ENCODE assay signal across 17 cellular contexts in genomic region chr19:34314437-34315313, GRCh38. TPM values are rescaled to one million over a fixed set of nuclear protein-coding genes. Genes with fewer than 3 reads are reported as not detected.
DNase-seq lines count a peak whose midpoint lies in the region; ATAC-seq, FAIRE-seq and TF ChIP-seq lines count a peak whose summit lies in the region.
"Had no signal": no experiment of that assay in that cellular context is flagged by ENCODE, and none has a peak within 500 bp of the region (broad histone marks: within the 10 kb centered on the region; RNA-seq: fewer than 3 reads in every experiment).

No MANE protein-coding gene starts in this region.

- no peak for DNase-seq in A549 (ENCODE audit: low read depth in 1 of 2, low spot score in 1 of 2)
- DNase-seq in posterior vena cava (ENCODE audit: low spot score): no peak
- no peak for DNase-seq in NCI-H2196 treated with DMSO at 0.1 percent for 48 hours (lab: John Stamatoyannopoulos, UW; ENCODE audit: unreplicated experiment)
- DNase-seq: Caco-2, mesendoderm, NCI-H1105, substantia nigra, WERI-Rb-1 had no signal

- H3K4me2 ChIP-seq in A549: no peak overlapping the region

- TF ChIP-seq CTCF in A549 (IDR thresholded peaks at IDR 0.05): no peak

- H3K4me3 Mint-ChIP-seq in activated T-helper 17 cell treated with anti-CD3 and anti-CD28 coated beads, Interleukin-2, amount 50 U/mL, for 72 hours: no peak overlapping the region
- H3K4me3 Mint-ChIP-seq: activated naive CD8-positive, alpha-beta T cell had no signal

- H3K4me1 ChIP-seq in A549: peaks cover 25% of the 10 kb centered on the region

- no peak for TF ChIP-seq RAD21 in A549 (conservative IDR thresholded peaks at IDR 0.05 in 1 of 2, IDR thresholded peaks at IDR 0.05 in 1 of 2)

- intact Hi-C loops in posterior vena cava (cut with DNase I): no loop called here

- CTCF ChIA-PET in A549 (lab: Yijun Ruan, JAX): interaction anchor here (1.5 to 4.9 kb wide), 2 partner anchors 20 to 31 kb away, joined by 3 to 32 read pairs; no protein-coding TSS in a partner anchor

- 83% methylated on average over 4 of the region's 4 CpGs for whole genome bisulfite sequencing in A549 (ENCODE audit: missing lambda C conversion rate)

- no peaks in the 10 kb centered on the region for H3K9me3 Mint-ChIP-seq in activated T-helper 17 cell treated with anti-CD3 and anti-CD28 coated beads, Interleukin-2, amount 50 U/mL, for 72 hours

- peak overlapping the region; percentile 32 for H3K27ac Mint-ChIP-seq in activated T-helper 17 cell treated with anti-CD3 and anti-CD28 coated beads, Interleukin-2, amount 50 U/mL, for 72 hours
- H3K27ac Mint-ChIP-seq: activated naive CD8-positive, alpha-beta T cell had no signal

- POLR2A ChIA-PET in A549 (lab: Yijun Ruan, JAX): no interaction called here

- peaks cover 39% of the 10 kb centered on the region for H3K4me1 Mint-ChIP-seq in activated T-helper 17 cell treated with anti-CD3 and anti-CD28 coated beads, Interleukin-2, amount 50 U/mL, for 72 hours

- H3K27ac ChIP-seq in A549: no peak overlapping the region
- H3K27ac ChIP-seq: cardiac muscle cell, WERI-Rb-1 had no signal

- H3K27me3 Mint-ChIP-seq in activated T-helper 17 cell treated with anti-CD3 and anti-CD28 coated beads, Interleukin-2, amount 50 U/mL, for 72 hours: no peaks in the 10 kb centered on the region
- H3K27me3 Mint-ChIP-seq: activated naive CD8-positive, alpha-beta T cell had no signal

- peaks cover 17% of the 10 kb centered on the region for H3K36me3 Mint-ChIP-seq in activated T-helper 17 cell treated with anti-CD3 and anti-CD28 coated beads, Interleukin-2, amount 50 U/mL, for 72 hours (ENCODE audit: low read depth)

- ATAC-seq in A549 (no peak), GM19023 (IDR thresholded peaks at IDR 0.05; ENCODE audit: unreplicated experiment) (peak; percentile 45), HG03064 (IDR thresholded peaks at IDR 0.05; ENCODE audit: low read depth, unreplicated experiment) (peak; percentile 85), GM21367 (IDR thresholded peaks at IDR 0.05; ENCODE audit: unreplicated experiment) (no peak), GM19452 (IDR thresholded peaks at IDR 0.05; ENCODE audit: unreplicated experiment) (no peak)
- ATAC-seq in activated T-helper 17 cell treated with anti-CD3 and anti-CD28 coated beads, Interleukin-2, amount 50 U/mL, for 72 hours (replicated peaks): no peak

- TF ChIP-seq POLR2A in A549 (IDR thresholded peaks at IDR 0.05; ENCODE audit: low read length): no peak

- no peaks in the 10 kb centered on the region for H3K9me3 ChIP-seq in A549
- H3K9me3 ChIP-seq: Caco-2 had no signal

- no peak overlapping the region for H3K4me3 ChIP-seq in A549
- H3K4me3 ChIP-seq: cardiac muscle cell had no signal

- FAIRE-seq in A549 (lab: Jason Lieb, UNC): peak; percentile 82
- FAIRE-seq: A204.1, H54 had no signal

- TF ChIP-seq EP300 in A549 (IDR thresholded peaks at IDR 0.05): no peak

TF ChIP-seq in A549, 52 proteins besides CTCF, POLR2A, EP300 and RAD21:
- no peak for TF ChIP-seq MYC (IDR thresholded peaks at IDR 0.05; ENCODE audit: borderline replicate concordance, low read length)
- no peak for TF ChIP-seq KDM5A (IDR thresholded peaks at IDR 0.05)
- no peak for TF ChIP-seq FOSL2 (IDR thresholded peaks at IDR 0.05)
- TF ChIP-seq FOSL2 (CRISPR knock-in tag; IDR thresholded peaks at IDR 0.05): no peak
- TF ChIP-seq TFCP2L1 (CRISPR knock-in tag; IDR thresholded peaks at IDR 0.05): no peak
- TF ChIP-seq BHLHE40 (IDR thresholded peaks at IDR 0.05; ENCODE audit: low read depth, low read length): no peak
- no peak for TF ChIP-seq NFE2L2 (conservative IDR thresholded peaks at IDR 0.05; ENCODE audit: low read length)
- TF ChIP-seq RCOR1 (IDR thresholded peaks at IDR 0.05; ENCODE audit: low read depth, low read length): no peak
- TF ChIP-seq ATOH8 (CRISPR knock-in tag; IDR thresholded peaks at IDR 0.05; ENCODE audit: low read depth): no peak
- no peak for TF ChIP-seq EHF (CRISPR knock-in tag; IDR thresholded peaks at IDR 0.05)
- no peak for TF ChIP-seq ZFP36 (IDR thresholded peaks at IDR 0.05; ENCODE audit: borderline replicate concordance, partially characterized antibody)
- no peak for TF ChIP-seq RNF2 (IDR thresholded peaks at IDR 0.05; ENCODE audit: borderline replicate concordance, low read depth)
- no peak for TF ChIP-seq GATA3 (IDR thresholded peaks at IDR 0.05; ENCODE audit: borderline replicate concordance)
- no peak for TF ChIP-seq ESRRA (IDR thresholded peaks at IDR 0.05; ENCODE audit: borderline replicate concordance, low read length)
- TF ChIP-seq ZC3H11A (IDR thresholded peaks at IDR 0.05): no peak
- no peak for TF ChIP-seq HOXB13 (CRISPR knock-in tag; IDR thresholded peaks at IDR 0.05; ENCODE audit: low read depth)
- no peak for TF ChIP-seq HEYL (CRISPR knock-in tag; IDR thresholded peaks at IDR 0.05)
- TF ChIP-seq ZSCAN20 (CRISPR knock-in tag; IDR thresholded peaks at IDR 0.05): no peak

RNA-seq across cellular contexts. Expression of gene GPI, which starts 50.3 kb away (rescaled TPM):
- polyA plus RNA-seq in A549 (2011; rRNA removed) (443 and 565 TPM in 2 replicates), A549 (2017; fragmentation: RNase III; extraction: RNeasy Plus Mini Kit Qiagen cat#74134 plus additional on column Dnase treatment) (548 to 579 TPM (median 555 TPM) in 3 replicates)
- polyA plus RNA-seq in A549 (2012; cell fraction: cytosol; rRNA removed): 630 and 674 TPM in 2 replicates
- 958 and 1,031 TPM in 2 replicates for polyA plus RNA-seq in A549 (2012; cell fraction: nucleus; rRNA removed)
- polyA minus RNA-seq in A549 (2011; rRNA and poly(A)+ RNA removed): 992 and 1,185 TPM in 2 replicates
- total RNA-seq in activated T-helper 17 cell treated with anti-CD3 and anti-CD28 coated beads, Interleukin-2, amount 50 U/mL, for 72 hours: 1,000 to 10,000 TPM in 1 of 2 donors, 100 to 1,000 TPM in 1; 862 to 1,104 TPM
- 100 to 1,000 TPM; 176 to 206 TPM for total RNA-seq in posterior vena cava

Comparison
In these comparisons a context has a peak if more than half of its experiments do, and no peak if none do; other contexts are left out.
1. ATAC-seq: peak in GM19023 (single experiment) and HG03064 (single experiment); none in A549 (0 of 2), activated T-helper 17 cell treated with anti-CD3 and anti-CD28 coated beads, Interleukin-2, amount 50 U/mL, for 72 hours (single experiment), GM21367 (single experiment) and GM19452 (single experiment).
2. RNA of gene GPI, which starts 50.3 kb away (total RNA-seq): 862 to 1,104 TPM in activated T-helper 17 cell treated with anti-CD3 and anti-CD28 coated beads, Interleukin-2, amount 50 U/mL, for 72 hours; 176 to 206 TPM in posterior vena cava; every median in the first group is over 4 times any median in the second.